30 cellular contexts compared by ENCODE assay signal in the genomic region with DNA sequence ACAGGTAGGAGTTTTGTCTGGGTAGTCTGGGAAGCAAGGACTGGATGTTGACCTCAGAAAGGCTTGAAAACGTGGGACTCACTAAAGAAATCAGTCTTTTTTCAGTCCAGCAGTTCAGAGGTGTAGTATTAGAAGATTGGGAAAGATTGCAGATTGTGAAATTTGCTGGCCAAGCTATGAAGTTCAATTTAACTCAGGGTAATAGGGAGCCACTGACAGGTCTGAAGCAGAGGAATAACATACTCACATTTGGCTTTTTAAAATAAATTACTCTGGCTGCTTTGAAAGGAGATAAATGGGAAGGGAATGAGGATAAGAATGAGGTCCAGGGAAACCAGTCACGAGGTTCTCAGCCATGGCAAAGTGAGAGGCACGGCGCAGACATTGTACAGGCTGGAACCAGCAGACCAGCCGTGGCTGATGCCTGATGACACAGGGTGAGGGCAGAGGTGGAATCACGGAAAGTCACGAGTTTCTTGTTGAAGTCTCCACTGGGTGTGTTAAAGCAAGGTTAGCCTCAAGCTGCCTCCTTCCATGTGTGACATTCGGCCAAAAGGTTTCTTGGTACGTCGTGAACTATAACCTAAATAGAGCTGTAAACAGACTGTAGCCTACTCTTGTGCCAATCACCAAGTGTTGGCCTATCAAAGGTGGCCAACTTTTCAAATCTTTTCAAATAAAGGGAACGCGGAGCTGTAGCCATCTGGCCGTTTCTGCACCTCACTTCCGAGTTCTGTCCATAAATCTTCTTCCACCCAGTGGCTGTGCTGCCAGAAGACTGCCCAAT.
DNase-seq lines count a peak whose midpoint lies in the region; ATAC-seq, FAIRE-seq and TF ChIP-seq lines count a peak whose summit lies in the region.
"Had no signal": no experiment of that assay in that cellular context is flagged by ENCODE, and none has a peak within 500 bp of the region (broad histone marks: within the 10 kb centered on the region; RNA-seq: fewer than 3 reads in every experiment).

No MANE protein-coding gene starts in this region.

- no peaks in the 10 kb centered on the region for H3K36me3 Mint-ChIP-seq in activated T-helper 1 cell treated with anti-CD3 and anti-CD28 coated beads, Interleukin-12 subunit alpha, Interleukin-12 subunit beta, Interleukin-2, Interleukin-4 antibody, amounts not matched to agents 30 ng/mL and 10 ng/mL and 1 ng/mL, durations not matched to agents 14 hours and 24 hours and 36 hours (ENCODE audit: low read depth)
- H3K36me3 Mint-ChIP-seq: natural killer cell treated with Interleukin-12 subunit alpha and Interleukin-12 subunit beta and Interleukin-15 and Interleukin-18, amount 100 ng/mL, for 72 hours had no signal

- H3K9me3 ChIP-seq in liver (ENCODE audit: control insufficient read depth in 4 of 4, low read length in 3 of 4) (no peaks in the 10 kb centered on the region), HepG2 (ENCODE audit: low read length) (peaks cover 25% of the 10 kb centered on the region; the same call in 1 of the 2 replicates)
- H3K9me3 ChIP-seq: mucosa of descending colon had no signal

- H3K4me1 Mint-ChIP-seq in activated T-helper 1 cell treated with anti-CD3 and anti-CD28 coated beads, Interleukin-12 subunit alpha, Interleukin-12 subunit beta, Interleukin-2, Interleukin-4 antibody, amounts not matched to agents 30 ng/mL and 10 ng/mL and 1 ng/mL, durations not matched to agents 14 hours and 24 hours and 36 hours (ENCODE audit: low read depth): no peaks in the 10 kb centered on the region

- in situ Hi-C loops in HepG2 (cut with HindIII; ENCODE audit: extremely low pct_ligation_motif_present, low pct_unique_long_range_greater_than_20kb): no loop called here

- no peak overlapping the region for H3K4me3 Mint-ChIP-seq in activated T-helper 1 cell treated with anti-CD3 and anti-CD28 coated beads, Interleukin-12 subunit alpha, Interleukin-12 subunit beta, Interleukin-2, Interleukin-4 antibody, amounts not matched to agents 30 ng/mL and 10 ng/mL and 1 ng/mL, durations not matched to agents 14 hours and 24 hours and 36 hours
- H3K4me3 Mint-ChIP-seq: CD4-positive, alpha-beta T cell; natural killer cell treated with Interleukin-12 subunit alpha and Interleukin-12 subunit beta and Interleukin-15 and Interleukin-18, amount 100 ng/mL, for 72 hours had no signal

- no peak overlapping the region for H2AFZ ChIP-seq in HepG2 (ENCODE audit: low read length)

- TF ChIP-seq EP300 in HepG2 (IDR thresholded peaks at IDR 0.05; ENCODE audit: low read depth in 2 of 2, low read length in 2 of 2) (no peak), HepG2 (CRISPR knock-in tag; IDR thresholded peaks at IDR 0.05; ENCODE audit: borderline replicate concordance) (no peak)

- H3K27me3 Mint-ChIP-seq in activated T-helper 1 cell treated with anti-CD3 and anti-CD28 coated beads, Interleukin-12 subunit alpha, Interleukin-12 subunit beta, Interleukin-2, Interleukin-4 antibody, amounts not matched to agents 30 ng/mL and 10 ng/mL and 1 ng/mL, durations not matched to agents 14 hours and 24 hours and 36 hours (ENCODE audit: insufficient read depth): no peaks in the 10 kb centered on the region

- FAIRE-seq in HepG2 (lab: Jason Lieb, UNC): no peak
- FAIRE-seq: endometrium, GM18507, GM19239, small intestine had no signal

- no peaks in the 10 kb centered on the region for H3K79me2 ChIP-seq in HepG2 (ENCODE audit: insufficient read depth, low read length)

- H4K20me1 ChIP-seq in HepG2 (ENCODE audit: insufficient read depth, low read length): no peaks in the 10 kb centered on the region

- POLR2A ChIA-PET in HepG2 (lab: Yijun Ruan, JAX): no interaction called here

- TF ChIP-seq RAD21 in liver (IDR thresholded peaks at IDR 0.05) (peak in 1 of 2 donors; percentile 39), HepG2 (CRISPR knock-in tag; IDR thresholded peaks at IDR 0.05) (no peak)

- TF ChIP-seq POLR2A in HepG2 (IDR thresholded peaks at IDR 0.05; ENCODE audit: insufficient read depth in 1 of 2, low read depth in 2 of 2, low read length in 2 of 2): no peak

- H3K4me1 ChIP-seq in liver (ENCODE audit: control insufficient read depth in 4 of 4, insufficient read depth in 4 of 4, low read length in 3 of 4) (peaks cover 8 to 37% (median 12%) of the 10 kb centered on the region in 4 donors), HepG2 (ENCODE audit: insufficient read depth, low read length) (no peaks in the 10 kb centered on the region)

- H3K4me3 ChIP-seq in liver (ENCODE audit: low read depth in 1 of 3, low read length in 3 of 3) (no peak overlapping the region), HepG2 (replicated peaks in 1 of 3; ENCODE audit: insufficient read depth in 1 of 3, low read depth in 2 of 3, low read length in 3 of 3) (no peak overlapping the region)
- H3K4me3 ChIP-seq: mucosa of descending colon had no signal

- ATAC-seq in HepG2: no peak
- ATAC-seq in HG02973 (IDR thresholded peaks at IDR 0.05; ENCODE audit: unreplicated experiment): no peak
- ATAC-seq: activated CD4-positive, CD25-positive, alpha-beta regulatory T cell treated with anti-CD3 and anti-CD28 coated beads, Interleukin-2, amount 50 U/mL, for 24 hours; mucosa of descending colon; natural killer cell treated with Interleukin-12 subunit alpha and Interleukin-12 subunit beta and Interleukin-15 and Interleukin-18, amount 100 ng/mL, for 72 hours; PC-3; SK-N-SH treated with all-trans-retinoic acid at 6 μM for 48 hours had no signal

- CTCF ChIA-PET in HepG2 (lab: Yijun Ruan, JAX; ENCODE audit: low intra/inter-chr PET ratio, low total read pairs): no interaction called here

- DNase-seq in HepG2 (ENCODE audit: low spot score): no peak
- peak; percentile 24 for DNase-seq in SKM-1 treated with dmso at 0.1 percent for 144 hours (lab: John Stamatoyannopoulos, UW; ENCODE audit: unreplicated experiment)
- peak; percentile 40 for DNase-seq in iris pigment epithelial cell (ENCODE audit: low read depth)
- DNase-seq in cerebellum (ENCODE audit: low spot score): no peak
- no peak for DNase-seq in activated T-helper 1 cell treated with anti-CD3 and anti-CD28 coated beads, Interleukin-12 subunit alpha, Interleukin-12 subunit beta, Interleukin-2, Interleukin-4 antibody, amounts not matched to agents 30 ng/mL and 10 ng/mL and 1 ng/mL, durations not matched to agents 14 hours and 24 hours and 36 hours (ENCODE audit: low spot score)
- no peak for DNase-seq in effector CD8-positive, alpha-beta T cell (lab: John Stamatoyannopoulos, UW)
- DNase-seq: activated CD4-positive, alpha-beta T cell treated with anti-CD3 and anti-CD28 coated beads, Interleukin-2, amount 50 U/mL, for 48 hours; activated naive CD4-positive, alpha-beta T cell treated with Interleukin-2 at 50 U/mL for 16 hours; CD4-positive, alpha-beta T cell; GOT3; hypothalamus; left cardiac atrium; mammary epithelial cell; MM.1S; mucosa of descending colon; NCI-H146; NCI-H446; NCI-H774; PC-3; small intestine; stimulated activated naive CD4-positive, alpha-beta T cell had no signal

- H3K27me3 ChIP-seq in liver (ENCODE audit: control insufficient read depth in 4 of 4, insufficient read depth in 4 of 4, low read length in 3 of 4) (no peaks in the 10 kb centered on the region), HepG2 (ENCODE audit: control insufficient read depth in 1 of 2, insufficient read depth in 2 of 2, low read length in 2 of 2) (no peaks in the 10 kb centered on the region)

- TF ChIP-seq CTCF in liver (IDR thresholded peaks at IDR 0.05; ENCODE audit: low read depth, low read length, missing input control): no peak
- TF ChIP-seq CTCF in HepG2 (CRISPR knock-in tag; IDR thresholded peaks at IDR 0.05): no peak

- no peak overlapping the region for H3K27ac Mint-ChIP-seq in activated T-helper 1 cell treated with anti-CD3 and anti-CD28 coated beads, Interleukin-12 subunit alpha, Interleukin-12 subunit beta, Interleukin-2, Interleukin-4 antibody, amounts not matched to agents 30 ng/mL and 10 ng/mL and 1 ng/mL, durations not matched to agents 14 hours and 24 hours and 36 hours
- H3K27ac Mint-ChIP-seq: CD4-positive, alpha-beta T cell; natural killer cell treated with Interleukin-12 subunit alpha and Interleukin-12 subunit beta and Interleukin-15 and Interleukin-18, amount 100 ng/mL, for 72 hours had no signal

- 33% methylated on average over 14 of the region's 14 CpGs for whole genome bisulfite sequencing in liver
- whole genome bisulfite sequencing in HepG2 (ENCODE audit: low lambda C conversion rate): 31% methylated on average over 14 of the region's 14 CpGs

- H3K27ac ChIP-seq in liver (ENCODE audit: low read depth in 1 of 2, low read length in 2 of 2) (peak overlapping the region; percentile 76 to 89), HepG2 (ENCODE audit: extremely low read length, insufficient read depth, low read length) (no peak overlapping the region)
- H3K27ac ChIP-seq: KMS-11 had no signal

- no peak overlapping the region for H3K9ac ChIP-seq in liver (ENCODE audit: low read depth in 1 of 2, low read length in 2 of 2)
- H3K9ac ChIP-seq in HepG2 (ENCODE audit: insufficient read depth, low read depth, low read length): no peak overlapping the region
- H3K9ac ChIP-seq: KMS-11 had no signal

- intact Hi-C loops in HepG2 (cut with micrococcal nuclease; ENCODE audit: unreplicated experiment): no loop called here
- intact Hi-C loops in activated T-helper 1 cell treated with anti-CD3 and anti-CD28 coated beads, Interleukin-12 subunit alpha, Interleukin-12 subunit beta, Interleukin-2, Interleukin-4 antibody, amounts not matched to agents 30 ng/mL and 10 ng/mL and 1 ng/mL, durations not matched to agents 14 hours and 24 hours and 36 hours (cut with micrococcal nuclease): no loop called here

- BruUV-seq in HepG2 (replicated peaks; lab: Mats Ljungman, UMichigan): no TSS peak

- H3K4me2 ChIP-seq in HepG2 (ENCODE audit: low read depth, low read length): no peak overlapping the region
- H3K4me2 ChIP-seq: KMS-11 had no signal

- no peaks in the 10 kb centered on the region for H3K9me3 Mint-ChIP-seq in activated T-helper 1 cell treated with anti-CD3 and anti-CD28 coated beads, Interleukin-12 subunit alpha, Interleukin-12 subunit beta, Interleukin-2, Interleukin-4 antibody, amounts not matched to agents 30 ng/mL and 10 ng/mL and 1 ng/mL, durations not matched to agents 14 hours and 24 hours and 36 hours
- H3K9me3 Mint-ChIP-seq: CD4-positive, alpha-beta T cell; natural killer cell treated with Interleukin-12 subunit alpha and Interleukin-12 subunit beta and Interleukin-15 and Interleukin-18, amount 100 ng/mL, for 72 hours had no signal

- H3K36me3 ChIP-seq in liver (ENCODE audit: control insufficient read depth in 4 of 4, insufficient read depth in 3 of 4, low read depth in 1 of 4, low read length in 3 of 4): no peaks in the 10 kb centered on the region
- no peaks in the 10 kb centered on the region for H3K36me3 ChIP-seq in HepG2 (replicated peaks in 1 of 2; ENCODE audit: control insufficient read depth in 1 of 2, insufficient read depth in 2 of 2, low read length in 2 of 2)

TF ChIP-seq in liver, 16 proteins besides CTCF, POLR2A, EP300 and RAD21 (continues in another document):
- TF ChIP-seq RXRA (IDR thresholded peaks at IDR 0.05): peak; percentile 65 to 73

TF ChIP-seq in HepG2, 621 proteins besides CTCF, POLR2A, EP300 and RAD21 (continues in another document):
- no peak for TF ChIP-seq ZNF24 (IDR thresholded peaks at IDR 0.05)

Comparison
In these comparisons a context has a peak if more than half of its experiments do, and no peak if none do; other contexts are left out.
1. DNase-seq: peak in SKM-1 treated with dmso at 0.1 percent for 144 hours (single experiment) and iris pigment epithelial cell (single experiment); none in HepG2 (single experiment), cerebellum (single experiment), activated T-helper 1 cell treated with anti-CD3 and anti-CD28 coated beads, Interleukin-12 subunit alpha, Interleukin-12 subunit beta, Interleukin-2, Interleukin-4 antibody, amounts not matched to agents 30 ng/mL and 10 ng/mL and 1 ng/mL, durations not matched to agents 14 hours and 24 hours and 36 hours (single experiment) and effector CD8-positive, alpha-beta T cell (single experiment).